Comparison of ENCODE assay signal across 22 cellular contexts in genomic region chr7:54831046-54831643, GRCh38.
DNase-seq lines count a peak whose midpoint lies in the region; ATAC-seq and TF ChIP-seq lines count a peak whose summit lies in the region.
"Had no signal": no experiment of that assay in that cellular context is flagged by ENCODE, and none has a peak within 500 bp of the region (broad histone marks: within the 10 kb centered on the region; RNA-seq: fewer than 3 reads in every experiment).

No MANE protein-coding gene starts in this region.

- POLR2A ChIA-PET in PC-9 (lab: Charles Lee; ENCODE audit: unreplicated experiment) = interaction anchor here (0.5 to 1.4 kb wide), 11 partner anchors 24 to 302 kb away, joined by 3 to 14 read pairs (median 5); partner anchors contain the start of gene SEC61G
- POLR2A ChIA-PET in activated CD8-positive, alpha-beta T cell treated with anti-CD3 and anti-CD28 coated beads, Interleukin-2, amount 10 ng/mL, durations not matched to agents 7 days and 5 days (lab: Charles Lee) = no interaction called here

- H3K27ac Mint-ChIP-seq in GM23338 = no peak overlapping the region
- no peak overlapping the region for H3K27ac Mint-ChIP-seq in activated CD8-positive, alpha-beta T cell treated with anti-CD3 and anti-CD28 coated beads, Interleukin-2, amount 10 ng/mL, durations not matched to agents 7 days and 5 days

- H3K4me1 ChIP-seq in GM23338 (ENCODE audit: insufficient read depth) = no peaks in the 10 kb centered on the region
- H3K4me1 ChIP-seq in PC-9 (replicated peaks; ENCODE audit: insufficient read depth) = peaks cover 45% of the 10 kb centered on the region
- H3K4me1 ChIP-seq in smooth muscle cell (ENCODE audit: low read depth) = no peaks in the 10 kb centered on the region
- H3K4me1 ChIP-seq: gastroesophageal sphincter, HAP-1, tibial nerve had no signal

- no peaks in the 10 kb centered on the region for H3K9me2 ChIP-seq in GM23338 (ENCODE audit: insufficient read depth)
- no peaks in the 10 kb centered on the region for H3K9me2 ChIP-seq in PC-9 (ENCODE audit: insufficient read depth)

- no peak overlapping the region for H3K4me2 ChIP-seq in GM23338
- peak overlapping the region; percentile 75 for H3K4me2 ChIP-seq in PC-9
- H3K4me2 ChIP-seq in smooth muscle cell = peak overlapping the region; percentile 49

- H3K9me3 ChIP-seq in PC-9 (ENCODE audit: insufficient read depth, low read depth) (peaks cover 36% of the 10 kb centered on the region), smooth muscle cell (replicated peaks; ENCODE audit: low read depth) (no peaks in the 10 kb centered on the region)
- H3K9me3 ChIP-seq: gastroesophageal sphincter, HAP-1 had no signal

- intact Hi-C loops in PC-9 (cut with micrococcal nuclease; ENCODE audit: unreplicated experiment) = loop anchor here (1.0 to 2.0 kb wide), 10 partner anchors 43 to 726 kb away; no protein-coding TSS in a partner anchor

- no peak for ATAC-seq in GM23338
- no peak for ATAC-seq in HG02840 (IDR thresholded peaks at IDR 0.05; ENCODE audit: low FRiP score, unreplicated experiment)
- no peak for ATAC-seq in activated CD8-positive, alpha-beta T cell treated with anti-CD3 and anti-CD28 coated beads, Interleukin-2, amount 10 ng/mL, durations not matched to agents 7 days and 5 days
- ATAC-seq in HG02798 (IDR thresholded peaks at IDR 0.05; ENCODE audit: poor library complexity, unreplicated experiment) = no peak
- ATAC-seq: activated T-cell treated with anti-CD3 and anti-CD28 coated beads, Interleukin-2, amount 50 U/mL, for 4 hours; gastroesophageal sphincter; left lobe of liver had no signal

- CTCF ChIA-PET in PC-9 (lab: Charles Lee) = interaction anchor here (0.6 to 1.5 kb wide), 3 partner anchors 42 to 1261 kb away, joined by 3 to 10 read pairs (median 3); partner anchors contain the start of gene PHKG1
- CTCF ChIA-PET in activated CD8-positive, alpha-beta T cell treated with anti-CD3 and anti-CD28 coated beads, Interleukin-2, amount 10 ng/mL, durations not matched to agents 7 days and 5 days (lab: Charles Lee) = no interaction called here

- peaks cover 2% of the 10 kb centered on the region; the same call in 1 of the 3 replicates for H3K36me3 Mint-ChIP-seq in GM23338 (ENCODE audit: low read depth)
- H3K36me3 Mint-ChIP-seq in activated CD8-positive, alpha-beta T cell treated with anti-CD3 and anti-CD28 coated beads, Interleukin-2, amount 10 ng/mL, durations not matched to agents 7 days and 5 days (ENCODE audit: low read depth) = no peaks in the 10 kb centered on the region

- no peaks in the 10 kb centered on the region for H3K4me1 Mint-ChIP-seq in GM23338
- H3K4me1 Mint-ChIP-seq in activated CD8-positive, alpha-beta T cell treated with anti-CD3 and anti-CD28 coated beads, Interleukin-2, amount 10 ng/mL, durations not matched to agents 7 days and 5 days (ENCODE audit: low read depth) = no peaks in the 10 kb centered on the region
- H3K4me1 Mint-ChIP-seq: central memory CD8-positive, alpha-beta T cell had no signal

- no peak overlapping the region for H3K9ac ChIP-seq in smooth muscle cell (ENCODE audit: low read depth)

- TF ChIP-seq CTCF in GM23338 (conservative IDR thresholded peaks at IDR 0.05; ENCODE audit: low read depth in 2 of 2) (no peak), PC-9 (conservative IDR thresholded peaks at IDR 0.05) (peak; percentile 23; the same call in 1 of the 2 replicates), epithelial cell of esophagus (IDR thresholded peaks at IDR 0.05; ENCODE audit: insufficient read depth, low read depth, low read length, missing control alignments) (no peak), smooth muscle cell (IDR thresholded peaks at IDR 0.05; ENCODE audit: borderline replicate concordance, insufficient read depth, poor library complexity, severe bottlenecking) (no peak)

- H2AFZ ChIP-seq in GM23338 (peak overlapping the region; percentile 66; the same call in 1 of the 2 replicates), PC-9 (peak overlapping the region; percentile 1; the same call in 1 of the 2 replicates), smooth muscle cell (ENCODE audit: low read depth) (no peak overlapping the region)

- no peaks in the 10 kb centered on the region for H3K79me2 ChIP-seq in GM23338 (replicated peaks; ENCODE audit: insufficient read depth)
- H3K79me2 ChIP-seq in PC-9 (ENCODE audit: low read depth) = no peaks in the 10 kb centered on the region
- H3K79me2 ChIP-seq in smooth muscle cell (ENCODE audit: low read depth) = no peaks in the 10 kb centered on the region

- H3K27me3 ChIP-seq in GM23338 (ENCODE audit: insufficient read depth) (no peaks in the 10 kb centered on the region), PC-9 (ENCODE audit: insufficient read depth, low read depth) (no peaks in the 10 kb centered on the region), smooth muscle cell (ENCODE audit: low read depth) (no peaks in the 10 kb centered on the region)
- H3K27me3 ChIP-seq: gastroesophageal sphincter, tibial nerve had no signal

- DNase-seq in GM23338 (ENCODE audit: low spot score) (no peak), PC-9 (peak; percentile 77 to 100), epithelial cell of esophagus (ENCODE audit: low read depth) (peak; percentile 92), smooth muscle cell (lab: John Stamatoyannopoulos, UW; ENCODE audit: unreplicated experiment) (no peak)
- DNase-seq in activated CD8-positive, alpha-beta T cell treated with anti-CD3 and anti-CD28 coated beads, Interleukin-2, amount 10 ng/mL, durations not matched to agents 7 days and 5 days = no peak
- DNase-seq: activated naive CD4-positive, alpha-beta T cell treated with Interleukin-2 at 50 U/mL for 16 hours; activated T-cell treated with anti-CD3 and anti-CD28 coated beads, Interleukin-2, amount 50 U/mL, for 4 hours; anterior cingulate cortex; DND-41; erythroblast; NCI-H1694 treated with DMSO at 0.1 percent for 48 hours; NCI-H2227 treated with DMSO at 0.1 percent for 48 hours; RPMI8226; stimulated activated naive CD4-positive, alpha-beta T cell; T1000 had no signal

- H3K9me3 Mint-ChIP-seq in GM23338 = peaks cover 18% of the 10 kb centered on the region
- no peaks in the 10 kb centered on the region for H3K9me3 Mint-ChIP-seq in activated CD8-positive, alpha-beta T cell treated with anti-CD3 and anti-CD28 coated beads, Interleukin-2, amount 10 ng/mL, durations not matched to agents 7 days and 5 days (ENCODE audit: insufficient read depth)

- H3F3A ChIP-seq in GM23338 (replicated peaks; ENCODE audit: low read depth) (0 out of 2 replicates have a peak, but pooled peaks cover 2% of the 10 kb centered on the region), PC-9 (ENCODE audit: insufficient read depth, low read depth) (peaks cover 45% of the 10 kb centered on the region), smooth muscle cell (ENCODE audit: low read depth) (no peaks in the 10 kb centered on the region)

- H3K4me3 ChIP-seq in GM23338 (no peak overlapping the region), PC-9 (peak overlapping the region; percentile 39), epithelial cell of esophagus (ENCODE audit: low read length) (peak overlapping the region; percentile 9), smooth muscle cell (no peak overlapping the region)
- H3K4me3 ChIP-seq: gastroesophageal sphincter, HAP-1, tibial nerve had no signal

- H3K27ac ChIP-seq in GM23338 (ENCODE audit: low read depth) = no peak overlapping the region
- peak overlapping the region; percentile 94 for H3K27ac ChIP-seq in PC-9
- peak overlapping the region; percentile 69 for H3K27ac ChIP-seq in smooth muscle cell (ENCODE audit: low read depth)
- H3K27ac ChIP-seq: gastroesophageal sphincter, tibial nerve had no signal

- H3K27me3 Mint-ChIP-seq in GM23338 (ENCODE audit: insufficient read depth, low read depth, poor library complexity) = no peaks in the 10 kb centered on the region
- H3K27me3 Mint-ChIP-seq in activated CD8-positive, alpha-beta T cell treated with anti-CD3 and anti-CD28 coated beads, Interleukin-2, amount 10 ng/mL, durations not matched to agents 7 days and 5 days (ENCODE audit: low read depth) = no peaks in the 10 kb centered on the region

- WGBS in smooth muscle cell (ENCODE audit: low lambda C conversion rate) = 58% methylated on average over 4 of the region's 4 CpGs

- H4K20me1 ChIP-seq in GM23338 (replicated peaks; ENCODE audit: insufficient read depth) (no peaks in the 10 kb centered on the region), PC-9 (ENCODE audit: insufficient read depth) (no peaks in the 10 kb centered on the region), smooth muscle cell (ENCODE audit: low read depth) (no peaks in the 10 kb centered on the region)

- H3K36me3 ChIP-seq in GM23338 (ENCODE audit: insufficient read depth) = no peaks in the 10 kb centered on the region
- H3K36me3 ChIP-seq in PC-9 (ENCODE audit: low read depth) = peaks cover 33% of the 10 kb centered on the region
- no peaks in the 10 kb centered on the region for H3K36me3 ChIP-seq in smooth muscle cell (ENCODE audit: low read depth)
- H3K36me3 ChIP-seq: gastroesophageal sphincter, HAP-1, tibial nerve had no signal

- no peak overlapping the region for H3K4me3 Mint-ChIP-seq in GM23338
- H3K4me3 Mint-ChIP-seq in activated CD8-positive, alpha-beta T cell treated with anti-CD3 and anti-CD28 coated beads, Interleukin-2, amount 10 ng/mL, durations not matched to agents 7 days and 5 days = no peak overlapping the region
- H3K4me3 Mint-ChIP-seq: activated T-cell treated with anti-CD3 and anti-CD28 coated beads, Interleukin-2, amount 50 U/mL, for 4 hours; central memory CD8-positive, alpha-beta T cell had no signal

- BruUV-seq in PC-9 (replicated peaks; lab: Mats Ljungman, UMichigan) = TSS peak; percentile 88

TF ChIP-seq in GM23338, 12 proteins besides CTCF, POLR2A, EP300 and RAD21:
- TF ChIP-seq ZNF114 (CRISPR knock-in tag; IDR thresholded peaks at IDR 0.05) = no peak
- TF ChIP-seq NANOG (IDR thresholded peaks at IDR 0.05; ENCODE audit: borderline replicate concordance) = no peak
- no peak for TF ChIP-seq STAT1 (IDR thresholded peaks at IDR 0.05; ENCODE audit: unreplicated experiment)

Comparison
In these comparisons a context has a peak if more than half of its experiments do, and no peak if none do; other contexts are left out.
1. DNase-seq: peak in PC-9 (2 of 2) and epithelial cell of esophagus (single experiment); none in GM23338 (single experiment), smooth muscle cell (single experiment) and activated CD8-positive, alpha-beta T cell treated with anti-CD3 and anti-CD28 coated beads, Interleukin-2, amount 10 ng/mL, durations not matched to agents 7 days and 5 days (single experiment).
2. H3K4me3 ChIP-seq: peak in PC-9 (single experiment) and epithelial cell of esophagus (single experiment); none in GM23338 (single experiment) and smooth muscle cell (single experiment).